1 cellular context compared by ENCODE assay signal in the genomic region with DNA sequence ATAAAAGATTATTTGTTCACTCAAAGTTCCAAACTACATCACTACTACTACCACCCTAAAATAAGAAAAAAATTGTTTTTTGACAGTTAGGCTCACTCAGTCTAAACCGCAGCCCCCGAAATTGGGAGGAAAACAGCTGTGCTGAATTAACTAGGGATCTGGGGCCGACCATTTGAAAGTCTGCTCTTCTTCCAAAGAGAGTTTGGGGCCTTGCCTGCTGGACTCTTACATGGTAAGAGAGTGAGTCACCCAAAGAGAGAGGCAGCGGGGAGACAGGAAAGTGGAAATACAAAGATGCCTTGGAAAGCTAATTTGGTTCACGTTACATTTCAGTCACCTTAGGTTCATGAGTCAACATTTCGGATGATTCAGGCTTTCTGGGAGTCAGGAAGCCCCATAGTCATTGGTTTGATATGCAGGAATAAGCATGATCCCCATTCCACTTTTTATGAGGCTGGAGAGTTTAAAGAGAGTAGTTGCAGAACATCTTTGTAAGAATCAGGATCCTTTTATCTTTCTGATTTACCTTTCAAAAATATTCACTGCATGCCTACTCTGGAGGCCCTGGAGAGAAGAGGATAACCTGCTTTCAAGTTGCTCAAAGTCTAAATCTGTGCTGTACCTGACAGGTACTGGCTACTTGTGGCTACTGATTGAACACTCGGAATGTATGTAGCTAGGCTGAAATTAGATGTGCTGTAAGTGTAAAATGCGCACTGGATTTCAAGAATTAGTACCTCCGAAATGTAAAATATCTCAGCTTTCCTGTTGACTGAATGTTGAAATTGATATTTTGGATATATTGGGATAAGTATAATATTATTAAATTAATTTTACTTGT.
TF ChIP-seq lines count a peak whose summit lies in the region.

No MANE protein-coding gene starts in this region.

TF ChIP-seq in GM23338, 12 proteins besides CTCF, POLR2A, EP300 and RAD21 (continued from another document):
- TF ChIP-seq ETS1 (IDR thresholded peaks at IDR 0.05): no peak
- TF ChIP-seq, protein P1, sequence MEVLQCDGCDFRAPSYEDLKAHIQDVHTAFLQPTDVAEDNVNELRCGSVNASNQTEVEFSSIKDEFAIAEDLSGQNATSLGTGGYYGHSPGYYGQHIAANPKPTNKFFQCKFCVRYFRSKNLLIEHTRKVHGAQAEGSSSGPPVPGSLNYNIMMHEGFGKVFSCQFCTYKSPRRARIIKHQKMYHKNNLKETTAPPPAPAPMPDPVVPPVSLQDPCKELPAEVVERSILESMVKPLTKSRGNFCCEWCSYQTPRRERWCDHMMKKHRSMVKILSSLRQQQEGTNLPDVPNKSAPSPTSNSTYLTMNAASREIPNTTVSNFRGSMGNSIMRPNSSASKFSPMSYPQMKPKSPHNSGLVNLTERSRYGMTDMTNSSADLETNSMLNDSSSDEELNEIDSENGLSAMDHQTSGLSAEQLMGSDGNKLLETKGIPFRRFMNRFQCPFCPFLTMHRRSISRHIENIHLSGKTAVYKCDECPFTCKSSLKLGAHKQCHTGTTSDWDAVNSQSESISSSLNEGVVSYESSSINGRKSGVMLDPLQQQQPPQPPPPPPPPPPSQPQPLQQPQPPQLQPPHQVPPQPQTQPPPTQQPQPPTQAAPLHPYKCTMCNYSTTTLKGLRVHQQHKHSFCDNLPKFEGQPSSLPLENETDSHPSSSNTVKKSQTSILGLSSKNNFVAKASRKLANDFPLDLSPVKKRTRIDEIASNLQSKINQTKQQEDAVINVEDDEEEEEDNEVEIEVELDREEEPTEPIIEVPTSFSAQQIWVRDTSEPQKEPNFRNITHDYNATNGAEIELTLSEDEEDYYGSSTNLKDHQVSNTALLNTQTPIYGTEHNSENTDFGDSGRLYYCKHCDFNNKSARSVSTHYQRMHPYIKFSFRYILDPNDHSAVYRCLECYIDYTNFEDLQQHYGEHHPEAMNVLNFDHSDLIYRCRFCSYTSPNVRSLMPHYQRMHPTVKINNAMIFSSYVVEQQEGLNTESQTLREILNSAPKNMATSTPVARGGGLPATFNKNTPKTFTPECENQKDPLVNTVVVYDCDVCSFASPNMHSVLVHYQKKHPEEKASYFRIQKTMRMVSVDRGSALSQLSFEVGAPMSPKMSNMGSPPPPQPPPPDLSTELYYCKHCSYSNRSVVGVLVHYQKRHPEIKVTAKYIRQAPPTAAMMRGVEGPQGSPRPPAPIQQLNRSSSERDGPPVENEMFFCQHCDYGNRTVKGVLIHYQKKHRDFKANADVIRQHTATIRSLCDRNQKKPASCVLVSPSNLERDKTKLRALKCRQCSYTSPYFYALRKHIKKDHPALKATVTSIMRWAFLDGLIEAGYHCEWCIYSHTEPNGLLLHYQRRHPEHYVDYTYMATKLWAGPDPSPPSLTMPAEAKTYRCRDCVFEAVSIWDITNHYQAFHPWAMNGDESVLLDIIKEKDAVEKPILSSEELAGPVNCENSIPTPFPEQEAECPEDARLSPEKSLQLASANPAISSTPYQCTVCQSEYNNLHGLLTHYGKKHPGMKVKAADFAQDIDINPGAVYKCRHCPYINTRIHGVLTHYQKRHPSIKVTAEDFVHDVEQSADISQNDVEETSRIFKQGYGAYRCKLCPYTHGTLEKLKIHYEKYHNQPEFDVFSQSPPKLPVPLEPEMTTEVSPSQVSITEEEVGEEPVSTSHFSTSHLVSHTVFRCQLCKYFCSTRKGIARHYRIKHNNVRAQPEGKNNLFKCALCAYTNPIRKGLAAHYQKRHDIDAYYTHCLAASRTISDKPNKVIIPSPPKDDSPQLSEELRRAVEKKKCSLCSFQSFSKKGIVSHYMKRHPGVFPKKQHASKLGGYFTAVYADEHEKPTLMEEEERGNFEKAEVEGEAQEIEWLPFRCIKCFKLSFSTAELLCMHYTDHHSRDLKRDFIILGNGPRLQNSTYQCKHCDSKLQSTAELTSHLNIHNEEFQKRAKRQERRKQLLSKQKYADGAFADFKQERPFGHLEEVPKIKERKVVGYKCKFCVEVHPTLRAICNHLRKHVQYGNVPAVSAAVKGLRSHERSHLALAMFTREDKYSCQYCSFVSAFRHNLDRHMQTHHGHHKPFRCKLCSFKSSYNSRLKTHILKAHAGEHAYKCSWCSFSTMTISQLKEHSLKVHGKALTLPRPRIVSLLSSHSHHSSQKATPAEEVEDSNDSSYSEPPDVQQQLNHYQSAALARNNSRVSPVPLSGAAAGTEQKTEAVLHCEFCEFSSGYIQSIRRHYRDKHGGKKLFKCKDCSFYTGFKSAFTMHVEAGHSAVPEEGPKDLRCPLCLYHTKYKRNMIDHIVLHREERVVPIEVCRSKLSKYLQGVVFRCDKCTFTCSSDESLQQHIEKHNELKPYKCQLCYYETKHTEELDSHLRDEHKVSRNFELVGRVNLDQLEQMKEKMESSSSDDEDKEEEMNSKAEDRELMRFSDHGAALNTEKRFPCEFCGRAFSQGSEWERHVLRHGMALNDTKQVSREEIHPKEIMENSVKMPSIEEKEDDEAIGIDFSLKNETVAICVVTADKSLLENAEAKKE (CRISPR knock-in tag; IDR thresholded peaks at IDR 0.05): no peak
